ENCODE assay signal across 10 cellular contexts in the genomic region with DNA sequence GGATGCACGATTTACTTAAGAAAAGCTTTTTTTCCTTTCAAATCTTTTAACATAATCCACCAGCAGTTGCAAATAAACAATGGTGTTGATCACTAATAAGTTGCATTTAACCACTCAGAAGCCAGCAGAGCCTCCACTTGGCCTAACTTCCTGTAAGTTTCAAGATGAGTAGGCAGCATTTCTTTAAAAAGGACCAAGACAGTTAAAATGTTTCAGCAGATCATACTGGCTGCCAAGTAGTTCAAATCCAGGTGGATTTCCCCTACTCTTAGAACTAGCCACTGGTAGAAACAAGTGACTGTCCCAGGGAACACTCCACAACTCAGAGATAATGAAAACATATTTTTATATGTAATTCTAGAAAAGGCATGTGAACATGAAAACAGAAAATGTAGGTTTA. TPM values are rescaled to one million over a fixed set of nuclear protein-coding genes. Genes with fewer than 3 reads are reported as not detected.
DNase-seq lines count a peak whose midpoint lies in the region; ATAC-seq and TF ChIP-seq lines count a peak whose summit lies in the region.
"Had no signal": no experiment of that assay in that cellular context is flagged by ENCODE, and none has a peak within 500 bp of the region (broad histone marks: within the 10 kb centered on the region; RNA-seq: fewer than 3 reads in every experiment).

No MANE protein-coding gene starts in this region.

- intact Hi-C loops in activated naive CD4-positive, alpha-beta T cell treated with anti-CD3 and anti-CD28 coated beads for 36 hours (cut with micrococcal nuclease), result no loop called here
- intact Hi-C loops in activated B cell treated with CpG ODN at 0.5 μM for 24 hours (cut with micrococcal nuclease), result no loop called here

- no peak overlapping the region for H3K4me3 Mint-ChIP-seq in activated naive CD4-positive, alpha-beta T cell treated with anti-CD3 and anti-CD28 coated beads for 36 hours
- no peak overlapping the region for H3K4me3 Mint-ChIP-seq in activated B cell treated with CpG ODN at 0.5 μM for 24 hours
- H3K4me3 Mint-ChIP-seq in type B pancreatic cell, result no peak overlapping the region

- TF ChIP-seq CTCF in activated B cell treated with CpG ODN at 0.5 μM for 24 hours (IDR thresholded peaks at IDR 0.05) (no peak), type B pancreatic cell (conservative IDR thresholded peaks at IDR 0.05) (no peak)

- H3K9me3 Mint-ChIP-seq in activated naive CD4-positive, alpha-beta T cell treated with anti-CD3 and anti-CD28 coated beads for 36 hours, result no peaks in the 10 kb centered on the region
- H3K9me3 Mint-ChIP-seq in activated B cell treated with CpG ODN at 0.5 μM for 24 hours (no peaks in the 10 kb centered on the region), type B pancreatic cell (no peaks in the 10 kb centered on the region)

- DNase-seq in activated naive CD4-positive, alpha-beta T cell treated with anti-CD3 and anti-CD28 coated beads for 36 hours, result peak; percentile 38
- DNase-seq in activated naive CD4-positive, alpha-beta T cell treated with Interleukin-2 at 50 U/mL for 16 hours, result no peak
- DNase-seq in activated B cell treated with CpG ODN at 0.5 μM for 24 hours (no peak), type B pancreatic cell (ENCODE audit: extremely low spot score, unreplicated experiment) (no peak), NCI-H2196 (lab: John Stamatoyannopoulos, UW; ENCODE audit: unreplicated experiment) (no peak)
- no peak for DNase-seq in stimulated activated CD4-positive, alpha-beta T cell treated with anti-CD3 and anti-CD28 coated beads, Interleukin-4, amount 100 ng/mL, for 1 hour
- DNase-seq: SIG-M5 had no signal

- ATAC-seq in HG03095 (IDR thresholded peaks at IDR 0.05; ENCODE audit: unreplicated experiment) (peak; percentile 72), activated B cell treated with CpG ODN at 0.5 μM for 24 hours (ENCODE audit: low read depth) (peak; percentile 64)

- H3K36me3 Mint-ChIP-seq in activated naive CD4-positive, alpha-beta T cell treated with anti-CD3 and anti-CD28 coated beads for 36 hours (ENCODE audit: low read depth), result no peaks in the 10 kb centered on the region
- peaks cover 7% of the 10 kb centered on the region for H3K36me3 Mint-ChIP-seq in activated B cell treated with CpG ODN at 0.5 μM for 24 hours (ENCODE audit: low read depth)
- H3K36me3 Mint-ChIP-seq in type B pancreatic cell, result no peaks in the 10 kb centered on the region

- POLR2A ChIA-PET in activated B cell treated with CpG ODN at 0.5 μM for 24 hours (lab: Charles Lee), result interaction anchor here (0.6 to 2.2 kb wide), 2 partner anchors 13 to 17 kb away, joined by 6 to 7 read pairs; partner anchors contain the start of gene RFFL

- H3K27ac Mint-ChIP-seq in activated naive CD4-positive, alpha-beta T cell treated with anti-CD3 and anti-CD28 coated beads for 36 hours, result no peak overlapping the region
- H3K27ac Mint-ChIP-seq in activated B cell treated with CpG ODN at 0.5 μM for 24 hours, result peak overlapping the region; percentile 46
- H3K27ac Mint-ChIP-seq in type B pancreatic cell, result no peak overlapping the region

- peaks cover 67% of the 10 kb centered on the region for H3K4me1 Mint-ChIP-seq in activated naive CD4-positive, alpha-beta T cell treated with anti-CD3 and anti-CD28 coated beads for 36 hours (ENCODE audit: low read depth)
- H3K4me1 Mint-ChIP-seq in activated B cell treated with CpG ODN at 0.5 μM for 24 hours (peaks cover 38% of the 10 kb centered on the region), type B pancreatic cell (ENCODE audit: unreplicated experiment) (peaks cover 5% of the 10 kb centered on the region)

- peak overlapping the region; percentile 59 for H3K27ac ChIP-seq in temporal lobe (ENCODE audit: low read depth, low read length)
- H3K27ac ChIP-seq: esophagus muscularis mucosa had no signal

- CTCF ChIA-PET in activated naive CD4-positive, alpha-beta T cell treated with anti-CD3 and anti-CD28 coated beads for 36 hours (lab: Charles Lee), result interaction anchor here (1.0 to 2.2 kb wide), 3 partner anchors 15 to 36 kb away, joined by 3 to 8 read pairs (median 3); partner anchors contain the start of gene RFFL
- CTCF ChIA-PET in activated B cell treated with CpG ODN at 0.5 μM for 24 hours (lab: Charles Lee), result no interaction called here

- no peaks in the 10 kb centered on the region for H3K27me3 Mint-ChIP-seq in activated naive CD4-positive, alpha-beta T cell treated with anti-CD3 and anti-CD28 coated beads for 36 hours (ENCODE audit: low read depth)
- H3K27me3 Mint-ChIP-seq in activated B cell treated with CpG ODN at 0.5 μM for 24 hours (no peaks in the 10 kb centered on the region), type B pancreatic cell (no peaks in the 10 kb centered on the region)

RNA-seq across cellular contexts. Expression of gene RFFL, which starts 17.0 kb away (rescaled TPM):
- total RNA-seq in activated naive CD4-positive, alpha-beta T cell treated with anti-CD3 and anti-CD28 coated beads for 36 hours, result 10 to 100 TPM; 17.8 to 18.2 TPM
- total RNA-seq in activated B cell treated with CpG ODN at 0.5 μM for 24 hours, result 31.5 and 34.1 TPM in 2 replicates
- total RNA-seq in temporal lobe, result 7.1 TPM
- 19.9 and 38.7 TPM in 2 replicates for total RNA-seq in type B pancreatic cell (ENCODE audit: low replicate concordance)

RNA-seq across cellular contexts. Expression of gene RAD51D, which starts 39.1 kb away (rescaled TPM):
- 10 to 100 TPM; 31.5 to 33.0 TPM for total RNA-seq in activated naive CD4-positive, alpha-beta T cell treated with anti-CD3 and anti-CD28 coated beads for 36 hours
- total RNA-seq in activated B cell treated with CpG ODN at 0.5 μM for 24 hours, result 17.0 and 22.9 TPM in 2 replicates
- 9.8 TPM for total RNA-seq in temporal lobe
- 8.3 and 12.4 TPM in 2 replicates for total RNA-seq in type B pancreatic cell (ENCODE audit: low replicate concordance)

RNA-seq across cellular contexts. Expression of gene FNDC8, which starts 40.9 kb away (rescaled TPM):
- total RNA-seq in activated naive CD4-positive, alpha-beta T cell treated with anti-CD3 and anti-CD28 coated beads for 36 hours, result not detected
- total RNA-seq in activated B cell treated with CpG ODN at 0.5 μM for 24 hours (not detected in 2 replicates), temporal lobe (not detected), type B pancreatic cell (ENCODE audit: low replicate concordance) (not detected in 2 replicates)
- total RNA-seq: esophagus muscularis mucosa had no signal
